In the genomic region with DNA sequence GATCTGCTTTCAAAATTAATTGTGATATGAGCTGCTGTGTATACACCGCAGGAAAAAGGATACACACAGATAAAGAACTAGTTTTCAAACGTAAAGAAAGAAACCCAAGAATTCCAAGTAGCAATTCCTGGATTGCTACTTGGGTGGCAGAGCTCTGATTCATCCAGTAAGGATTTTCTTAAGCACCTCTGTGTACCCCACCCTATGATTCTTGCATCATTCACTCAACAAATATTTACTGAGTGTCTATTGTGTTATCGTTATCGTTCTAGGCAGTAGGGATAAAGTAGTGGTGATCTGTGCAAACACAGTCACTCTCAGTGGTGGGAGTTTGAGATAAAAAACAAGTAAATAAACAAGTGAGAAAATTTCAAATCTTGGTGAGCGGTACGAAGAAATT, we compare ENCODE assay signal across 21 cellular contexts. TPM values are rescaled to one million over a fixed set of nuclear protein-coding genes. Genes with fewer than 3 reads are reported as not detected.
DNase-seq lines count a peak whose midpoint lies in the region; ATAC-seq, FAIRE-seq and TF ChIP-seq lines count a peak whose summit lies in the region.
"Had no signal": no experiment of that assay in that cellular context is flagged by ENCODE, and none has a peak within 500 bp of the region (broad histone marks: within the 10 kb centered on the region; RNA-seq: fewer than 3 reads in every experiment).

No MANE protein-coding gene starts in this region.

- no peak overlapping the region for H3K4me3 ChIP-seq in bronchial epithelial cell (ENCODE audit: low read depth, low read length)
- H3K4me3 ChIP-seq in lower lobe of right lung: no peak overlapping the region
- no peak overlapping the region for H3K4me3 ChIP-seq in gastrocnemius medialis
- H3K4me3 ChIP-seq: esophagus squamous epithelium, PC-9, SJCRH30, thyroid gland had no signal

- H3K27ac ChIP-seq in lower lobe of right lung (no peak overlapping the region), gastrocnemius medialis (no peak overlapping the region)
- H3K27ac ChIP-seq: esophagus squamous epithelium, PC-9, SJCRH30, thyroid gland had no signal

- H3K4me1 Mint-ChIP-seq in Calu3 (ENCODE audit: low read depth, unreplicated experiment): peaks cover 14% of the 10 kb centered on the region

- H3K27me3 ChIP-seq in bronchial epithelial cell (ENCODE audit: control insufficient read depth, insufficient read depth, low read length) (peaks cover 7% of the 10 kb centered on the region), lower lobe of right lung (ENCODE audit: low read depth) (peaks cover 24% of the 10 kb centered on the region), gastrocnemius medialis (peaks cover 30 to 34% (median 31%) of the 10 kb centered on the region in 3 donors)
- H3K27me3 ChIP-seq: SJCRH30 had no signal

- peaks cover 8% of the 10 kb centered on the region for H3K9me3 Mint-ChIP-seq in Calu3 (ENCODE audit: low read depth, unreplicated experiment)
- H3K9me3 Mint-ChIP-seq in activated naive CD4-positive, alpha-beta T cell treated with anti-CD3 and anti-CD28 coated beads, Interleukin-2, amount 50 U/mL, for 72 hours: no peaks in the 10 kb centered on the region

- BruUV-seq in Calu3 (replicated peaks; lab: Mats Ljungman, UMichigan): no TSS peak

- DNase-seq in Calu3 (no peak), NCI-H226 (peak; percentile 92), bronchial epithelial cell (ENCODE audit: low read depth) (peak; percentile 72), lower lobe of right lung (no peak), NCI-H2227 (lab: John Stamatoyannopoulos, UW; ENCODE audit: unreplicated experiment) (no peak), gastrocnemius medialis (no peak), cerebellar cortex (ENCODE audit: low spot score) (no peak)
- no peak for DNase-seq in activated naive CD4-positive, alpha-beta T cell treated with anti-CD3 and anti-CD28 coated beads, Interleukin-2, amount 50 U/mL, for 72 hours (ENCODE audit: low spot score in 2 of 2)
- DNase-seq: activated CD4-positive, CD25-positive, alpha-beta regulatory T cell; activated CD8-positive, alpha-beta memory T cell treated with anti-CD3 and anti-CD28 coated beads for 24 hours; caudate nucleus; esophagus squamous epithelium; Kasumi-1; SJCRH30; stimulated activated naive CD4-positive, alpha-beta T cell; thyroid gland had no signal

- peak overlapping the region; percentile 72 for H3K27ac Mint-ChIP-seq in Calu3 (ENCODE audit: unreplicated experiment)
- H3K27ac Mint-ChIP-seq in activated naive CD4-positive, alpha-beta T cell treated with anti-CD3 and anti-CD28 coated beads, Interleukin-2, amount 50 U/mL, for 72 hours: no peak overlapping the region

- intact Hi-C loops in Calu3 (cut with micrococcal nuclease; ENCODE audit: unreplicated experiment): no loop called here
- intact Hi-C loops in lower lobe of right lung (cut with DNase I): no loop called here
- intact Hi-C loops in gastrocnemius medialis (cut with DNase I; ENCODE audit: low total_unique reads): no loop called here

- H3K4me3 Mint-ChIP-seq in Calu3 (ENCODE audit: low read depth, unreplicated experiment): peak overlapping the region; percentile 18

- H3K27me3 Mint-ChIP-seq in Calu3 (ENCODE audit: unreplicated experiment): peaks cover 27% of the 10 kb centered on the region

- in situ Hi-C loops in gastrocnemius medialis (cut with MboI; ENCODE audit: low sequenced_read_pairs in 4 of 4): no loop called here

- no peak for FAIRE-seq in bronchial epithelial cell (lab: Jason Lieb, UNC)
- FAIRE-seq: HTR-8/SVneo had no signal

- H3K4me1 ChIP-seq in lower lobe of right lung (peaks cover 4% of the 10 kb centered on the region), gastrocnemius medialis (peaks cover 0 to 7% of the 10 kb centered on the region in 2 donors)
- H3K4me1 ChIP-seq: SJCRH30 had no signal

- no peaks in the 10 kb centered on the region for H3K9me3 ChIP-seq in lower lobe of right lung
- no peaks in the 10 kb centered on the region for H3K9me3 ChIP-seq in gastrocnemius medialis
- H3K9me3 ChIP-seq: esophagus squamous epithelium, SJCRH30, thyroid gland had no signal

- CTCF ChIA-PET in Calu3 (lab: Charles Lee): no interaction called here

- TF ChIP-seq CTCF in Calu3 (IDR thresholded peaks at IDR 0.05; ENCODE audit: unreplicated experiment) (no peak), bronchial epithelial cell (IDR thresholded peaks at IDR 0.05; ENCODE audit: insufficient read depth, low read length, severe bottlenecking) (no peak), lower lobe of right lung (IDR thresholded peaks at IDR 0.05) (no peak), gastrocnemius medialis (IDR thresholded peaks at IDR 0.05 in 4 of 5, conservative IDR thresholded peaks at IDR 0.05 in 1 of 5) (no peak)

- H3K36me3 ChIP-seq in bronchial epithelial cell (ENCODE audit: control insufficient read depth, insufficient read depth, low read length) (no peaks in the 10 kb centered on the region), lower lobe of right lung (no peaks in the 10 kb centered on the region), gastrocnemius medialis (no peaks in the 10 kb centered on the region)
- H3K36me3 ChIP-seq: esophagus squamous epithelium, SJCRH30, thyroid gland had no signal

- TF ChIP-seq POLR2A in gastrocnemius medialis (IDR thresholded peaks at IDR 0.05): no peak

- H3K36me3 Mint-ChIP-seq in Calu3 (ENCODE audit: insufficient read depth, unreplicated experiment): no peaks in the 10 kb centered on the region
- no peaks in the 10 kb centered on the region for H3K36me3 Mint-ChIP-seq in activated naive CD4-positive, alpha-beta T cell treated with anti-CD3 and anti-CD28 coated beads, Interleukin-2, amount 50 U/mL, for 72 hours

- ATAC-seq in lower lobe of right lung (peak; percentile 49 to 66), gastrocnemius medialis (no peak)
- ATAC-seq in activated naive CD4-positive, alpha-beta T cell treated with anti-CD3 and anti-CD28 coated beads, Interleukin-2, amount 50 U/mL, for 72 hours: no peak
- ATAC-seq: sciatic nerve had no signal

RNA-seq across cellular contexts. Expression of a gene that starts 4.9 kb away (rescaled TPM):
- total RNA-seq in Calu3 (2022): not detected in 2 replicates
- total RNA-seq in bronchial epithelial cell: under 0.01 TPM in 1 of 2 replicates, not detected in the other
- 0.50 TPM for total RNA-seq in lower lobe of right lung
- not detected for total RNA-seq in activated naive CD4-positive, alpha-beta T cell treated with anti-CD3 and anti-CD28 coated beads, Interleukin-2, amount 50 U/mL, for 72 hours
- under 1 TPM in 1 of 4 donors, not detected in 3; 0.07 TPM for total RNA-seq in gastrocnemius medialis
- total RNA-seq: lung microvascular endothelial cell; PC-9; SJCRH30; T-helper 2 cell treated with Interferon-gamma antibody and Interleukin-4, amounts not matched to agents 100 ng/mL and 5 ng/mL, for 36 hours had no signal

Comparison
In these comparisons a context has a peak if more than half of its experiments do, and no peak if none do; other contexts are left out.
1. DNase-seq: peak in NCI-H226 (single experiment) and bronchial epithelial cell (single experiment); none in Calu3 (single experiment), lower lobe of right lung (single experiment), activated naive CD4-positive, alpha-beta T cell treated with anti-CD3 and anti-CD28 coated beads, Interleukin-2, amount 50 U/mL, for 72 hours (0 of 2), NCI-H2227 (single experiment), gastrocnemius medialis (0 of 2) and cerebellar cortex (single experiment).
2. ATAC-seq: peak in lower lobe of right lung (2 of 2); none in activated naive CD4-positive, alpha-beta T cell treated with anti-CD3 and anti-CD28 coated beads, Interleukin-2, amount 50 U/mL, for 72 hours (0 of 2) and gastrocnemius medialis (0 of 2).